9 cellular contexts compared by ENCODE assay signal in genomic region chr17:42484304-42484703, GRCh38.
DNase-seq lines count a peak whose midpoint lies in the region; ATAC-seq and TF ChIP-seq lines count a peak whose summit lies in the region.
"Had no signal": no experiment of that assay in that cellular context is flagged by ENCODE, and none has a peak within 500 bp of the region (broad histone marks: within the 10 kb centered on the region; RNA-seq: fewer than 3 reads in every experiment).

No MANE protein-coding gene starts in this region.

- peaks cover 14% of the 10 kb centered on the region for H3K27me3 Mint-ChIP-seq in central memory CD8-positive, alpha-beta T cell

- POLR2A ChIA-PET in HEK293T (lab: Yijun Ruan, JAX): no interaction called here

- H3K4me3 Mint-ChIP-seq in central memory CD8-positive, alpha-beta T cell: peak overlapping the region; percentile 59

- peak; percentile 48 to 50 for DNase-seq in activated CD4-positive, alpha-beta T cell treated with anti-CD3 and anti-CD28 coated beads, Interleukin-2, amount 50 U/mL, for 4 hours
- peak; percentile 58 to 87 for DNase-seq in central memory CD8-positive, alpha-beta T cell (ENCODE audit: low spot score in 2 of 2)
- DNase-seq in stimulated activated CD4-positive, alpha-beta T cell treated with anti-CD3 and anti-CD28 coated beads, Interleukin-4, amount 100 ng/mL, for 4 hours: peak; percentile 13 to 60
- DNase-seq in UCSD-AML1 (lab: John Stamatoyannopoulos, UW; ENCODE audit: unreplicated experiment) (no peak), HEK293T (ENCODE audit: extremely low spot score) (no peak), SKM-1 (lab: John Stamatoyannopoulos, UW; ENCODE audit: unreplicated experiment) (no peak)
- DNase-seq: mammary epithelial cell had no signal

- H3K36me3 Mint-ChIP-seq in central memory CD8-positive, alpha-beta T cell (ENCODE audit: insufficient read depth): peaks cover 11% of the 10 kb centered on the region

- H3K4me1 Mint-ChIP-seq in central memory CD8-positive, alpha-beta T cell: peaks cover 25% of the 10 kb centered on the region

- CTCF ChIA-PET in HEK293T (lab: Yijun Ruan, JAX): no interaction called here

- ATAC-seq in GM21381 (IDR thresholded peaks at IDR 0.05; ENCODE audit: unreplicated experiment): peak; percentile 54
- ATAC-seq in central memory CD8-positive, alpha-beta T cell (replicated peaks; ENCODE audit: extremely low read depth, poor library complexity, severe bottlenecking): peak; percentile 98
- no peak for ATAC-seq in GM18520 (IDR thresholded peaks at IDR 0.05; ENCODE audit: unreplicated experiment)

- no peaks in the 10 kb centered on the region for H3K9me3 Mint-ChIP-seq in central memory CD8-positive, alpha-beta T cell

- peak overlapping the region; percentile 86 for H3K27ac Mint-ChIP-seq in central memory CD8-positive, alpha-beta T cell (ENCODE audit: low read depth)

TF ChIP-seq in HEK293T, 16 proteins besides CTCF, POLR2A, EP300 and RAD21:
- TF ChIP-seq LEF1 (IDR thresholded peaks at IDR 0.05; ENCODE audit: borderline replicate concordance) (no peak), BHLHE40 (IDR thresholded peaks at IDR 0.05; ENCODE audit: borderline replicate concordance) (no peak), CTBP1 (IDR thresholded peaks at IDR 0.05; ENCODE audit: borderline replicate concordance) (no peak), SP1 (IDR thresholded peaks at IDR 0.05) (no peak), ARNT (IDR thresholded peaks at IDR 0.05) (no peak), HDGF (IDR thresholded peaks at IDR 0.05; ENCODE audit: borderline replicate concordance) (no peak), L3MBTL2 (conservative IDR thresholded peaks at IDR 0.05) (no peak), NFRKB (IDR thresholded peaks at IDR 0.05) (no peak), FOXM1 (IDR thresholded peaks at IDR 0.05; ENCODE audit: borderline replicate concordance) (no peak), TARDBP (IDR thresholded peaks at IDR 0.05) (no peak), ZNF384 (IDR thresholded peaks at IDR 0.05) (no peak), ELF4 (IDR thresholded peaks at IDR 0.05) (no peak), FOXA1 (IDR thresholded peaks at IDR 0.05) (no peak), FOXK2 (IDR thresholded peaks at IDR 0.05) (no peak), SUZ12 (IDR thresholded peaks at IDR 0.05) (no peak)
- TF ChIP-seq, protein P1, sequence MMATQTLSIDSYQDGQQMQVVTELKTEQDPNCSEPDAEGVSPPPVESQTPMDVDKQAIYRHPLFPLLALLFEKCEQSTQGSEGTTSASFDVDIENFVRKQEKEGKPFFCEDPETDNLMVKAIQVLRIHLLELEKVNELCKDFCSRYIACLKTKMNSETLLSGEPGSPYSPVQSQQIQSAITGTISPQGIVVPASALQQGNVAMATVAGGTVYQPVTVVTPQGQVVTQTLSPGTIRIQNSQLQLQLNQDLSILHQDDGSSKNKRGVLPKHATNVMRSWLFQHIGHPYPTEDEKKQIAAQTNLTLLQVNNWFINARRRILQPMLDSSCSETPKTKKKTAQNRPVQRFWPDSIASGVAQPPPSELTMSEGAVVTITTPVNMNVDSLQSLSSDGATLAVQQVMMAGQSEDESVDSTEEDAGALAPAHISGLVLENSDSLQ (IDR thresholded peaks at IDR 0.05): no peak

Comparison
In these comparisons a context has a peak if more than half of its experiments do, and no peak if none do; other contexts are left out.
1. DNase-seq: peak in activated CD4-positive, alpha-beta T cell treated with anti-CD3 and anti-CD28 coated beads, Interleukin-2, amount 50 U/mL, for 4 hours (2 of 2), central memory CD8-positive, alpha-beta T cell (2 of 2) and stimulated activated CD4-positive, alpha-beta T cell treated with anti-CD3 and anti-CD28 coated beads, Interleukin-4, amount 100 ng/mL, for 4 hours (2 of 2); none in UCSD-AML1 (single experiment), HEK293T (single experiment) and SKM-1 (single experiment).